In the genomic region with DNA sequence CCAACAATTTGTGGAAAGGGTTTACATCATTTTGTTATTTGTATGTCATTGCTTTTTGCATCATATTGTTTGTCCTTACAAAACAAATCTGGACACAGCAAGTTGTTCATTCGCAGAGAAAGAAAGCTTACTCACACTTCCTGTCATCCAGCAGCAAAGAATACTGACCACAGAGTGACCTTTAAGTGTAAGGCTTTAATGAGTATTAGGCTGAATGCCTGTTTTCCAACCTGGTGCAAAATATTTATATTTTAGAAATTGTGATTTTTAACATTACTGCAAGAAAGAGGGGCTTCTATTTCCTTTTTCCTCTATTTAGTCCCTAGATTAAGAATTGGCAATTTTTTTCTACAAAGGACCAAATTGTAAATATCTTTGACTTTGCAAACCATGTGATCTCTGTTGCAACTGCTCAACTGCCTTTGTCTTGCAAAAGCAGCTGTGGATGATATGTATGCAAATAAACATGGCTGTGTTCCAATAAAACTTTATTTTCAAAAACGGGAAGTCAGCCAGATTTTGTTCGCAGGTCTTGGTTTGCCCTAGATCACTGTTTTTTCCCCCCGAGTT, we compare ENCODE assay signal across 9 cellular contexts. TPM values are rescaled to one million over a fixed set of nuclear protein-coding genes. Genes with fewer than 3 reads are reported as not detected.
A peak's percentile ranks its signal among the peaks of the same experiment; 100 is the strongest.
DNase-seq lines count a peak whose midpoint lies in the region; ATAC-seq and TF ChIP-seq lines count a peak whose summit lies in the region.
"Had no signal": no experiment of that assay in that cellular context is flagged by ENCODE, and none has a peak within 500 bp of the region (broad histone marks: within the 10 kb centered on the region; RNA-seq: fewer than 3 reads in every experiment).

No MANE protein-coding gene starts in this region.

- peaks cover 4 to 6% of the 10 kb centered on the region in 2 donors for H3K4me1 Mint-ChIP-seq in stimulated activated naive B cell treated with anti-CD40 and anti-IgM and Interleukin-4, amounts not matched to agents 10 μg/mL and 1 μg/mL and 100 μg/mL, for 72 hours
- H3K4me1 Mint-ChIP-seq in glutamatergic neuron (ENCODE audit: low read depth, unreplicated experiment), result peaks cover 17% of the 10 kb centered on the region

- TF ChIP-seq CTCF in RWPE1 (conservative IDR thresholded peaks at IDR 0.05; ENCODE audit: low read depth), result no peak
- no peak for TF ChIP-seq CTCF in glutamatergic neuron (IDR thresholded peaks at IDR 0.05; ENCODE audit: partially characterized antibody, unreplicated experiment)

- intact Hi-C loops in posterior cingulate gyrus (cut with DNase I), result no loop called here

- H3K4me3 Mint-ChIP-seq in stimulated activated naive B cell treated with anti-CD40 and anti-IgM and Interleukin-4, amounts not matched to agents 10 μg/mL and 1 μg/mL and 100 μg/mL, for 72 hours, result no peak overlapping the region
- H3K4me3 Mint-ChIP-seq in glutamatergic neuron (ENCODE audit: unreplicated experiment), result no peak overlapping the region
- H3K4me3 Mint-ChIP-seq: stimulated activated memory B cell treated with anti-CD40 and anti-IgM and Interleukin-4, amounts not matched to agents 10 μg/mL and 1 μg/mL and 100 μg/mL, for 72 hours had no signal

- CTCF ChIA-PET in RWPE1 (lab: Yijun Ruan, JAX), result interaction anchor here (1.1 kb wide), 1 partner anchor 32 kb away, joined by 3 read pairs; no protein-coding TSS in a partner anchor

- DNase-seq in HT-29 (ENCODE audit: low spot score) (peak; percentile 51), RWPE1 (ENCODE audit: low spot score) (no peak), fibroblast of the conjunctiva (ENCODE audit: low read depth) (peak; percentile 70), glutamatergic neuron (no peak), posterior cingulate gyrus (no peak)
- DNase-seq in stimulated activated naive B cell treated with anti-CD40 and anti-IgM and Interleukin-4, amounts not matched to agents 10 μg/mL and 1 μg/mL and 100 μg/mL, for 72 hours, result no peak
- DNase-seq: NCI-H524 treated with DMSO at 0.1 percent for 48 hours had no signal

- peak overlapping the region; percentile 49; the same call in 1 of the 2 replicates for H3K27ac ChIP-seq in RWPE1

- POLR2A ChIA-PET in RWPE1 (lab: Yijun Ruan, JAX; ENCODE audit: low non-redundant PET), result no interaction called here

- H3K27ac Mint-ChIP-seq in stimulated activated naive B cell treated with anti-CD40 and anti-IgM and Interleukin-4, amounts not matched to agents 10 μg/mL and 1 μg/mL and 100 μg/mL, for 72 hours, result no peak overlapping the region
- no peak overlapping the region for H3K27ac Mint-ChIP-seq in glutamatergic neuron (ENCODE audit: unreplicated experiment)
- H3K27ac Mint-ChIP-seq: stimulated activated memory B cell treated with anti-CD40 and anti-IgM and Interleukin-4, amounts not matched to agents 10 μg/mL and 1 μg/mL and 100 μg/mL, for 72 hours had no signal

- peaks cover 4 to 8% of the 10 kb centered on the region in 2 donors for H3K27me3 Mint-ChIP-seq in stimulated activated naive B cell treated with anti-CD40 and anti-IgM and Interleukin-4, amounts not matched to agents 10 μg/mL and 1 μg/mL and 100 μg/mL, for 72 hours
- H3K27me3 Mint-ChIP-seq in glutamatergic neuron (ENCODE audit: unreplicated experiment), result no peaks in the 10 kb centered on the region
- H3K27me3 Mint-ChIP-seq: stimulated activated memory B cell treated with anti-CD40 and anti-IgM and Interleukin-4, amounts not matched to agents 10 μg/mL and 1 μg/mL and 100 μg/mL, for 72 hours had no signal

- no peaks in the 10 kb centered on the region for H3K36me3 Mint-ChIP-seq in stimulated activated naive B cell treated with anti-CD40 and anti-IgM and Interleukin-4, amounts not matched to agents 10 μg/mL and 1 μg/mL and 100 μg/mL, for 72 hours
- peaks cover 3% of the 10 kb centered on the region for H3K36me3 Mint-ChIP-seq in glutamatergic neuron (ENCODE audit: unreplicated experiment)
- H3K36me3 Mint-ChIP-seq: stimulated activated memory B cell treated with anti-CD40 and anti-IgM and Interleukin-4, amounts not matched to agents 10 μg/mL and 1 μg/mL and 100 μg/mL, for 72 hours had no signal

- peaks cover 2 to 6% of the 10 kb centered on the region in 2 donors for H3K9me3 Mint-ChIP-seq in stimulated activated naive B cell treated with anti-CD40 and anti-IgM and Interleukin-4, amounts not matched to agents 10 μg/mL and 1 μg/mL and 100 μg/mL, for 72 hours
- peaks cover 7% of the 10 kb centered on the region for H3K9me3 Mint-ChIP-seq in glutamatergic neuron (ENCODE audit: unreplicated experiment)
- H3K9me3 Mint-ChIP-seq: stimulated activated memory B cell treated with anti-CD40 and anti-IgM and Interleukin-4, amounts not matched to agents 10 μg/mL and 1 μg/mL and 100 μg/mL, for 72 hours had no signal

- peak; percentile 41 to 44 for ATAC-seq in stimulated activated naive B cell treated with anti-CD40 and anti-IgM and Interleukin-4, amounts not matched to agents 10 μg/mL and 1 μg/mL and 100 μg/mL, for 72 hours (replicated peaks)
- ATAC-seq in HG03354 (IDR thresholded peaks at IDR 0.05; ENCODE audit: poor library complexity, severe bottlenecking, unreplicated experiment), result no peak
- ATAC-seq: stimulated activated memory B cell treated with anti-CD40 and anti-IgM and Interleukin-4, amounts not matched to agents 10 μg/mL and 1 μg/mL and 100 μg/mL, for 72 hours had no signal

RNA-seq across cellular contexts. Expression of a gene that starts 27.8 kb away (rescaled TPM):
- total RNA-seq in HT-29 (2014; rRNA removed; shearing (Covaris generic)), result 169 and 195 TPM in 2 replicates
- total RNA-seq in glutamatergic neuron (ENCODE audit: unreplicated experiment), result 263 TPM

Comparison
In these comparisons a context has a peak if more than half of its experiments do, and no peak if none do; other contexts are left out.
1. DNase-seq: peak in HT-29 (single experiment) and fibroblast of the conjunctiva (single experiment); none in RWPE1 (single experiment), stimulated activated naive B cell treated with anti-CD40 and anti-IgM and Interleukin-4, amounts not matched to agents 10 μg/mL and 1 μg/mL and 100 μg/mL, for 72 hours (single experiment), glutamatergic neuron (single experiment) and posterior cingulate gyrus (0 of 10).